In genomic region chr5:58011301-58011700, GRCh38 we compare ENCODE assay signal across 23 cellular contexts.
DNase-seq lines count a peak whose midpoint lies in the region; ATAC-seq, FAIRE-seq and TF ChIP-seq lines count a peak whose summit lies in the region.
"Had no signal": no experiment of that assay in that cellular context is flagged by ENCODE, and none has a peak within 500 bp of the region (broad histone marks: within the 10 kb centered on the region; RNA-seq: fewer than 3 reads in every experiment).

No MANE protein-coding gene starts in this region.

- CTCF ChIA-PET in GM10248 (lab: Yijun Ruan, JAX): interaction anchor here (3.1 kb wide), 1 partner anchor 23 kb away, joined by 8 read pairs; no protein-coding TSS in a partner anchor

- POLR2A ChIA-PET in GM10248 (lab: Yijun Ruan, JAX): no interaction called here

- DNase-seq in NCI-H82 (lab: John Stamatoyannopoulos, UW): peak; percentile 7
- no peak for DNase-seq in NCI-H82 treated with DMSO at 0.1 percent for 48 hours (lab: John Stamatoyannopoulos, UW; ENCODE audit: unreplicated experiment)
- DNase-seq in pons (ENCODE audit: low spot score): peak; percentile 0
- no peak for DNase-seq in GM10248 (ENCODE audit: extremely low spot score)
- DNase-seq: ACHN; AML-193; BE2C; CD4-positive, alpha-beta T cell; CD8-positive, alpha-beta memory T cell; DMS 273 treated with DMSO at 0.1 percent for 48 hours; DMS79; GF-D8; GM23248; H7; HCEC 1CT had no signal

- no peak for ATAC-seq in GM19023 (IDR thresholded peaks at IDR 0.05; ENCODE audit: unreplicated experiment)
- no peak for ATAC-seq in HG03045 (IDR thresholded peaks at IDR 0.05; ENCODE audit: unreplicated experiment)

- no peak for TF ChIP-seq CTCF in GM10248 (IDR thresholded peaks at IDR 0.05; ENCODE audit: control extremely low read depth, extremely low read depth, low read depth, missing control alignments)

- peak; percentile 92 for FAIRE-seq in islet of Langerhans (lab: Jason Lieb, UNC)
- FAIRE-seq: A204.1, D721Med, GM12892, GM19239, H1 had no signal

Comparison
In these comparisons a context has a peak if more than half of its experiments do, and no peak if none do; other contexts are left out.
1. DNase-seq: peak in NCI-H82 (single experiment) and pons (single experiment); none in NCI-H82 treated with DMSO at 0.1 percent for 48 hours (single experiment) and GM10248 (single experiment).